ENCODE assay signal across 7 cellular contexts in the genomic region with DNA sequence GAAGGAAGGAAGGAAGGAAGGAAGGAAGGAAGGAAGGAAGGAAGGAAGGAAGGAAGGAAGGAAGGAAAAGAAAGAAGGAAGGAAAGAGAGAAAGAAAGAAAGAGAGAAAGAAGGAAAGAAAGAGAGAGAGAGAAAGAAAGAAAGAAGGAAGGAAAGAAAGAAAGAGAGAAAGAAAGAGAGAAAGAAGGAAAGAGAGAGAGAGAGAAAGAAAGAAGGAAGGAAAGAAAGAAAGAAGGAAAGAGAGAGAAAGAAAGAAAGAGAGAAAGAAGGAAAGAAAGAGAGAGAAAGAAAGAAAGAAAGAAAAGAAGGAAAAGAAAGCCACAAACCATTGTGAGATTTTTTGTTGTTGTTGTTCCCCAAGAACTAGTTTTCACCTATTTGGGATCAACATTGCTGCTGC. TPM values are rescaled to one million over a fixed set of nuclear protein-coding genes. Genes with fewer than 3 reads are reported as not detected.
"Had no signal": no experiment of that assay in that cellular context is flagged by ENCODE, and none has a peak within 500 bp of the region (broad histone marks: within the 10 kb centered on the region; RNA-seq: fewer than 3 reads in every experiment).

No MANE protein-coding gene starts in this region.

RNA-seq across cellular contexts. Expression of gene GPR42, which starts 3.2 kb away (rescaled TPM):
- total RNA-seq: GM23338, H1, H9, HepG2, HFFc6, HT1080 had no signal
- polyA plus RNA-seq: GM23338, H1, HepG2, IgD-negative memory B cell had no signal

RNA-seq across cellular contexts. Expression of gene FFAR3, which starts 15.8 kb away (rescaled TPM):
- total RNA-seq: H1, H9, HepG2, HFFc6 had no signal
- polyA plus RNA-seq: GM23338, H1, HepG2, IgD-negative memory B cell had no signal

RNA-seq across cellular contexts. Expression of gene FFAR1, which starts 26.3 kb away (rescaled TPM):
- total RNA-seq: GM23338, H1, H9, HepG2, HFFc6 had no signal
- polyA plus RNA-seq: GM23338, H1, HepG2 had no signal

RNA-seq across cellular contexts. Expression of gene CD22, which starts 45.0 kb away (rescaled TPM):
- total RNA-seq: H9 had no signal
